In genomic region chr12:66942741-66943465, GRCh38 we compare ENCODE assay signal across 25 cellular contexts.
DNase-seq lines count a peak whose midpoint lies in the region; ATAC-seq and TF ChIP-seq lines count a peak whose summit lies in the region.
"Had no signal": no experiment of that assay in that cellular context is flagged by ENCODE, and none has a peak within 500 bp of the region (broad histone marks: within the 10 kb centered on the region; RNA-seq: fewer than 3 reads in every experiment).

No MANE protein-coding gene starts in this region.

- TF ChIP-seq POLR2A in stomach (IDR thresholded peaks at IDR 0.05) = no peak

- no peaks in the 10 kb centered on the region for H3K79me2 ChIP-seq in trophoblast cell (ENCODE audit: control insufficient read depth, insufficient read depth, low read length, poor library complexity)

- no peak overlapping the region for H3K23ac ChIP-seq in trophoblast cell (ENCODE audit: low read length)

- H3K4ac ChIP-seq in trophoblast cell (ENCODE audit: low read depth, low read length) = peak overlapping the region; percentile 44

- H3K27ac ChIP-seq in Panc1 (ENCODE audit: low read length) (no peak overlapping the region), trophoblast cell (ENCODE audit: low read depth, low read length) (no peak overlapping the region), stomach (no peak overlapping the region)
- H3K27ac ChIP-seq: breast epithelium, colonic mucosa, esophagus muscularis mucosa, GM23248, RWPE1, spleen, uterus had no signal

- in situ Hi-C loops in Panc1 (cut with HindIII; ENCODE audit: low pct_unique_long_range_greater_than_20kb, low sequenced_read_pairs) = no loop called here

- no peaks in the 10 kb centered on the region for H3K36me3 ChIP-seq in Panc1 (ENCODE audit: control insufficient read depth, insufficient read depth, low read length)
- peaks cover 0 to 1% of the 10 kb centered on the region in 2 experiments for H3K36me3 ChIP-seq in trophoblast cell (ENCODE audit: control insufficient read depth in 1 of 2, insufficient read depth in 2 of 2, low read length in 2 of 2)
- H3K36me3 ChIP-seq in stomach = no peaks in the 10 kb centered on the region
- H3K36me3 ChIP-seq: breast epithelium, colonic mucosa, esophagus muscularis mucosa, spleen, uterus had no signal

- CTCF ChIA-PET in Panc1 (lab: Charles Lee) = no interaction called here

- H4K91ac ChIP-seq in trophoblast cell (ENCODE audit: low read depth, low read length) = no peak overlapping the region

- no TSS peak for BruUV-seq in Panc1 (replicated peaks; lab: Mats Ljungman, UMichigan)

- H3K27me3 ChIP-seq in Panc1 (ENCODE audit: control insufficient read depth, insufficient read depth, low read length) (no peaks in the 10 kb centered on the region), trophoblast cell (ENCODE audit: insufficient read depth, low read length) (no peaks in the 10 kb centered on the region), stomach (no peaks in the 10 kb centered on the region)
- H3K27me3 ChIP-seq: breast epithelium, colonic mucosa, esophagus muscularis mucosa, spleen, uterus had no signal

- no peak overlapping the region for H3K18ac ChIP-seq in trophoblast cell (ENCODE audit: low read length)

- TF ChIP-seq EP300 in stomach (IDR thresholded peaks at IDR 0.05) = no peak

- intact Hi-C loops in Panc1 (cut with micrococcal nuclease; ENCODE audit: unreplicated experiment) = no loop called here
- intact Hi-C loops in stomach (cut with DNase I; ENCODE audit: low total_unique reads) = no loop called here

- no peak overlapping the region for H2AFZ ChIP-seq in trophoblast cell (ENCODE audit: insufficient read depth, low read length, poor library complexity)
- H2AFZ ChIP-seq: GM23248 had no signal

- no peaks in the 10 kb centered on the region for H3K79me1 ChIP-seq in trophoblast cell (ENCODE audit: low read length)

- no peak overlapping the region for H2BK12ac ChIP-seq in trophoblast cell (ENCODE audit: low read length)

- no peak overlapping the region for H4K12ac ChIP-seq in trophoblast cell (ENCODE audit: low read depth, low read length)

- no peak overlapping the region for H2BK120ac ChIP-seq in trophoblast cell (ENCODE audit: insufficient read depth, low read length, poor library complexity)

- H3K4me1 ChIP-seq in Panc1 (ENCODE audit: control insufficient read depth, insufficient read depth, low read length) = no peaks in the 10 kb centered on the region
- peaks cover 2% of the 10 kb centered on the region in 2 experiments for H3K4me1 ChIP-seq in trophoblast cell (ENCODE audit: control insufficient read depth in 1 of 2, insufficient read depth in 2 of 2, low read length in 2 of 2)
- H3K4me1 ChIP-seq in stomach = no peaks in the 10 kb centered on the region
- H3K4me1 ChIP-seq: breast epithelium, colonic mucosa, esophagus muscularis mucosa, spleen, uterus had no signal

- POLR2A ChIA-PET in Panc1 (lab: Charles Lee) = no interaction called here

- H3K4me2 ChIP-seq in trophoblast cell (ENCODE audit: low read length) = no peak overlapping the region

- ATAC-seq in Panc1 (no peak), GM19452 (IDR thresholded peaks at IDR 0.05; ENCODE audit: unreplicated experiment) (no peak), HG02840 (IDR thresholded peaks at IDR 0.05; ENCODE audit: low FRiP score, unreplicated experiment) (no peak)
- ATAC-seq: stimulated activated memory B cell treated with anti-CD40 and anti-IgM and Interleukin-4, amounts not matched to agents 10 μg/mL and 1 μg/mL and 100 μg/mL, for 72 hours had no signal

- WGBS in trophoblast cell (ENCODE audit: extremely low coverage, insufficient coverage, insufficient read length) = no CpG with 5 or more reads among the region's 8 CpGs
- 82 to 94% (median 93%) methylated on average over 8 of the region's 8 CpGs for WGBS in stomach, 5 donors

- 0 out of 2 replicates have a peak, but pooled peaks have one; percentile 3 for TF ChIP-seq CTCF in Panc1 (IDR thresholded peaks at IDR 0.05)
- TF ChIP-seq CTCF in epithelial cell of proximal tubule (conservative IDR thresholded peaks at IDR 0.05; ENCODE audit: low read depth, low read length) = peak; percentile 24
- no peak for TF ChIP-seq CTCF in stomach (IDR thresholded peaks at IDR 0.05)

- H3K14ac ChIP-seq in trophoblast cell (ENCODE audit: low read length) = no peak overlapping the region

- DNase-seq in ELR (ENCODE audit: low read depth) (peak; percentile 2), Panc1 (ENCODE audit: low read depth, low spot score) (no peak), epithelial cell of proximal tubule (ENCODE audit: low read depth) (no peak), trophoblast cell (no peak), stomach (no peak)
- DNase-seq: activated B cell treated with CpG ODN at 0.5 μM for 24 hours; activated CD4-positive, alpha-beta T cell treated with anti-CD3 and anti-CD28 coated beads, Interleukin-2, amount 50 U/mL, for 4 hours; activated naive CD4-positive, alpha-beta T cell treated with anti-CD3 and anti-CD28 coated beads, Interleukin-2, amount 10 ng/mL, durations not matched to agents 7 days and 5 days; amniotic stem cell; colonic mucosa; effector memory CD4-positive, alpha-beta T cell; foreskin melanocyte; GM23248; mesenchymal stem cell; naive B cell; NCI-H524 treated with DMSO at 0.1 percent for 48 hours; spleen; stimulated activated CD4-positive, alpha-beta T cell treated with anti-CD3 and anti-CD28 coated beads, Interleukin-4, amount 100 ng/mL, for 1 hour; uterus had no signal

- no peak overlapping the region for H2BK5ac ChIP-seq in trophoblast cell (ENCODE audit: low read depth, low read length, poor library complexity)

- H4K8ac ChIP-seq in trophoblast cell (ENCODE audit: low read depth, low read length) = no peak overlapping the region

- H2AK5ac ChIP-seq in trophoblast cell (ENCODE audit: low read length) = no peak overlapping the region

- H3K9ac ChIP-seq in trophoblast cell (ENCODE audit: low read length) = no peak overlapping the region
- H3K9ac ChIP-seq: GM23248 had no signal

- H3K4me3 ChIP-seq in Panc1 (ENCODE audit: low read depth in 2 of 2, low read length in 2 of 2) (no peak overlapping the region), epithelial cell of proximal tubule (ENCODE audit: low read depth, low read length) (no peak overlapping the region), trophoblast cell (ENCODE audit: low read depth, low read length) (no peak overlapping the region), stomach (no peak overlapping the region)
- H3K4me3 ChIP-seq: breast epithelium, colonic mucosa, esophagus muscularis mucosa, GM23248, spleen, uterus had no signal

- H3K9me3 ChIP-seq in Panc1 (ENCODE audit: control insufficient read depth, insufficient read depth, low read depth, low read length) = no peaks in the 10 kb centered on the region
- no peaks in the 10 kb centered on the region for H3K9me3 ChIP-seq in trophoblast cell (ENCODE audit: insufficient read depth, low read depth, low read length)
- no peaks in the 10 kb centered on the region for H3K9me3 ChIP-seq in stomach
- H3K9me3 ChIP-seq: breast epithelium, colonic mucosa, esophagus muscularis mucosa, spleen, uterus had no signal

Comparison
In these comparisons a context has a peak if more than half of its experiments do, and no peak if none do; other contexts are left out.
1. CTCF ChIP-seq: peak in Panc1 (single experiment) and epithelial cell of proximal tubule (single experiment); none in stomach (0 of 7).